25 cellular contexts compared by ENCODE assay signal in the genomic region with DNA sequence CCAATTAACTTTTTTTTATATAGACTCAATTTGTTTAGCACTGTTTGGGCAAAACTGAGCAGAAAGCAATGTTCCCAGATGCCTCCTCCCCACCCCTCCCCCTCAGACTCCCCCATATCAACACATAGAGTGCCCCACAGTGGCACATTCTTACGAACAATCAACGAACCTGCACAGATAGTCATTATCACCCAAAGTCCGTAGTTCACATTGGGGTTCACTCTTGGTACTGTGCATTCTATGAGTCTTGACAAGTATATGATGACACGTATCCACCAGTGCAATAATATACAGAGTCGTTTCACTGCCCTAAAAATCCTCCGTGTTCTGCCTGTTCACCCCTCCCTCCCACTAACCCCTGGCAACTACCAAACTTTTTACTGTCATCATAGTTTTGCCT.
"Had no signal": no experiment of that assay in that cellular context is flagged by ENCODE, and none has a peak within 500 bp of the region (broad histone marks: within the 10 kb centered on the region; RNA-seq: fewer than 3 reads in every experiment).

No MANE protein-coding gene starts in this region.

- H3K4me3 ChIP-seq: MG63 had no signal

- H3K27ac ChIP-seq: RWPE1 had no signal

- DNase-seq: Karpas-422; KG1; MG63; MV-4-11; NCI-H1092; NCI-H1105 treated with DMSO at 0.1 percent for 48 hours; NCI-H1436; NCI-H187; NCI-H2029; NCI-H2081 treated with DMSO at 0.1 percent for 48 hours; NCI-H2171; NCI-H226; NCI-H446; NCI-H510A; NCI-H524 treated with DMSO at 0.1 percent for 48 hours; NCI-H69; NCI-H774; NK-92 treated with Interleukin-12 subunit alpha and Interleukin-12 subunit beta, amount 100 ng/mL, for 24 hours; PC-3; SHP77; SK-N-SH; SW 1271; T-cell had no signal

- ATAC-seq: Panc1, PC-3, T-cell had no signal

- H3K9me3 ChIP-seq: MG63, SK-N-SH had no signal

- H3K36me3 ChIP-seq: MG63 had no signal

- H3K27me3 ChIP-seq: MG63 had no signal
